8 cellular contexts compared by ENCODE assay signal in the genomic region with DNA sequence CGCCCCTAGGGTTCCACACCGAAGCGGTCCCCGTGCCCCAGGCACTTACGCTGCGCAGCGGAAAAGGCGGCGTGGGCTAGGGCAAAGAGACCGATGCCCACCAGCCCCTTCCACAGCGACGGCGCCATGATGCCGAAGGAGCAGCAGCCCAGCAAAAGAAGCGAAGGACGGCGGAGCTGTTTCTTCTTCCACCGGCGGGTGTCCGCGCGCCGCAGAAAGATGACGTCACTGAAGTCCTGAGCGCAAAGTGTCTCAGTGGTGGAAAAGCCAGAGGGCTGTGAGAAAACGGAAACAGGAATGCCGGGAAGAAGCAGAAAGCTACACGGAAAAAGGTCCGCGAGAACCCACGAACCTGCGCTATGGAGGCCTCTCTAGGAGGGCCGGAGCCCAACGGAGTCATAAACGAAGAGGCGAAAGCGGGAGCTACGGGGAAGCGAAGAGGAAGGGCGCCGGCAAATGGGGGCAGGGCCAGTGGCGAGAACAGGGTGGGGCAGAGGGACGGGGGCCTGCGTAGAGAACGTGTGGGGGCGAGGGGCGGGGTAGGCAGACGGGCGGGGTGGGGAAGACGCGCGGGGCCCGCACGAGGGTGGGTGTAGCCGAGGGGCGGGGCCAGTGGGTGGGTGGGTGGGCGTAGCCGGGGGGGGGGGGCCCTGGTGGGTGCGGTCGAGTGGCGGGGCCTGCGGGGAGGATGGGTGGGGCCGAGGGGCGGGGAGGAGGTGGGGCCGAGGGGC. TPM values are rescaled to one million over a fixed set of nuclear protein-coding genes. Genes with fewer than 3 reads are reported as not detected.
DNase-seq lines count a peak whose midpoint lies in the region; ATAC-seq and TF ChIP-seq lines count a peak whose summit lies in the region.

A gene (minus strand): TSS at position 441 of the 731 bp plus-strand sequence. CDS start 313 bp downstream, at position 128.

- H3K14ac ChIP-seq in trophoblast cell (ENCODE audit: low read length) = peak within 1 kb of the TSS; percentile 79

- peak; percentile 79 for ATAC-seq in HG02763 (IDR thresholded peaks at IDR 0.05; ENCODE audit: unreplicated experiment)

- TF ChIP-seq POLR2A in tibial nerve (IDR thresholded peaks at IDR 0.05) = peak; percentile 10 to 60

- H4K8ac ChIP-seq in trophoblast cell (ENCODE audit: low read depth, low read length) = peak within 1 kb of the TSS; percentile 99

- H3K4me2 ChIP-seq in trophoblast cell (ENCODE audit: low read length) = peak within 1 kb of the TSS; percentile 97

- no peak within 1 kb of the TSS for H2BK12ac ChIP-seq in trophoblast cell (ENCODE audit: low read length)

- H3K36me3 ChIP-seq in adipocyte (ENCODE audit: control insufficient read depth, insufficient read depth, low read length, severe bottlenecking) = no peaks in the 10 kb centered on the region
- H3K36me3 ChIP-seq in trophoblast cell (ENCODE audit: control insufficient read depth in 1 of 2, insufficient read depth in 2 of 2, low read length in 2 of 2) = peaks cover 0 to 2% of the 10 kb centered on the region in 2 experiments
- peaks cover 0 to 1% (median 0%) of the 10 kb centered on the region in 3 donors for H3K36me3 ChIP-seq in tibial nerve

- H3K9me3 ChIP-seq in adipocyte (ENCODE audit: control insufficient read depth, low read length) (peaks cover 3% of the 10 kb centered on the region), trophoblast cell (ENCODE audit: insufficient read depth, low read depth, low read length) (no peaks in the 10 kb centered on the region), tibial nerve (no peaks in the 10 kb centered on the region)

- peak within 1 kb of the TSS; percentile 75 for H2BK120ac ChIP-seq in trophoblast cell (ENCODE audit: insufficient read depth, low read length, poor library complexity)

- H3K4ac ChIP-seq in trophoblast cell (ENCODE audit: low read depth, low read length) = peak within 1 kb of the TSS; percentile 46

- intact Hi-C loops in cardiac septum (cut with DNase I) = no loop called here

- H3K23ac ChIP-seq in trophoblast cell (ENCODE audit: low read length) = no peak within 1 kb of the TSS

- H3K9ac ChIP-seq in adipocyte (ENCODE audit: low read length) (peak within 1 kb of the TSS; percentile 88), trophoblast cell (ENCODE audit: low read length) (peak within 1 kb of the TSS; percentile 88)

- no CpG with 5 or more reads among the region's 65 CpGs for WGBS in trophoblast cell (ENCODE audit: extremely low coverage, insufficient coverage, insufficient read length)
- WGBS in tibial nerve, 2 donors = 0 to 35% methylated on average over 29 to 43 of the region's 65 CpGs

- peak within 1 kb of the TSS; percentile 94 for H4K12ac ChIP-seq in trophoblast cell (ENCODE audit: low read depth, low read length)

- H3K27me3 ChIP-seq in adipocyte (replicated peaks; ENCODE audit: control insufficient read depth, insufficient read depth, low read length) (no peaks in the 10 kb centered on the region), trophoblast cell (ENCODE audit: insufficient read depth, low read length) (no peaks in the 10 kb centered on the region), tibial nerve (no peaks in the 10 kb centered on the region)

- peak within 1 kb of the TSS; percentile 83 for H3K27ac ChIP-seq in trophoblast cell (ENCODE audit: low read depth, low read length)
- peak within 1 kb of the TSS; percentile 92 to 96 (median 94) for H3K27ac ChIP-seq in tibial nerve

- H3K18ac ChIP-seq in trophoblast cell (ENCODE audit: low read length) = peak within 1 kb of the TSS; percentile 96

- H3K79me1 ChIP-seq in trophoblast cell (ENCODE audit: low read length) = peaks cover 6% of the 10 kb centered on the region

- peak within 1 kb of the TSS; percentile 10 for H4K91ac ChIP-seq in trophoblast cell (ENCODE audit: low read depth, low read length)

- DNase-seq in GM12864 (ENCODE audit: low read depth) (peak; percentile 45), NCI-H1436 (lab: John Stamatoyannopoulos, UW) (peak; percentile 90), T follicular helper cell (ENCODE audit: low read depth) (peak; percentile 73), adipocyte (ENCODE audit: low read depth) (peak; percentile 88), cardiac septum (ENCODE audit: low spot score) (peak; percentile 92), trophoblast cell (peak; percentile 77 to 83), tibial nerve (ENCODE audit: low spot score in 2 of 2) (peak; percentile 64 to 73)

- no peak within 1 kb of the TSS for H2AK5ac ChIP-seq in trophoblast cell (ENCODE audit: low read length)

- peaks cover 14% of the 10 kb centered on the region for H3K4me1 ChIP-seq in adipocyte (ENCODE audit: control insufficient read depth, insufficient read depth, low read length)
- peaks cover 0 to 2% of the 10 kb centered on the region in 2 experiments for H3K4me1 ChIP-seq in trophoblast cell (ENCODE audit: control insufficient read depth in 1 of 2, insufficient read depth in 2 of 2, low read length in 2 of 2)
- H3K4me1 ChIP-seq in tibial nerve = peaks cover 0 to 16% (median 0%) of the 10 kb centered on the region in 4 donors

- peak within 1 kb of the TSS; percentile 93 for H2BK5ac ChIP-seq in trophoblast cell (ENCODE audit: low read depth, low read length, poor library complexity)

- H3K79me2 ChIP-seq in trophoblast cell (ENCODE audit: control insufficient read depth, insufficient read depth, low read length, poor library complexity) = peaks cover 2% of the 10 kb centered on the region

- TF ChIP-seq EP300 in tibial nerve (IDR thresholded peaks at IDR 0.05) = peak in 1 of 2 donors; percentile 87

- H3K4me3 ChIP-seq in GM12864 (ENCODE audit: low read depth, low read length) (peak within 1 kb of the TSS; percentile 85), adipocyte (ENCODE audit: low read length) (peak within 1 kb of the TSS; percentile 88), trophoblast cell (ENCODE audit: low read depth, low read length) (peak within 1 kb of the TSS; percentile 84), tibial nerve (peak within 1 kb of the TSS; percentile 60 to 79 (median 66))

- peak within 1 kb of the TSS; percentile 82 for H2AFZ ChIP-seq in trophoblast cell (ENCODE audit: insufficient read depth, low read length, poor library complexity)

- TF ChIP-seq CTCF in GM12864 (IDR thresholded peaks at IDR 0.05; ENCODE audit: low read depth, low read length, missing control alignments) = no peak
- TF ChIP-seq CTCF in tibial nerve (IDR thresholded peaks at IDR 0.05) = peak in 2 of 5 experiments; percentile 28 to 46

RNA-seq across cellular contexts. Expression of the gene that starts here (rescaled TPM):
- total RNA-seq in cardiac septum (29.5 TPM), tibial nerve (10 to 100 TPM; 24.1 to 31.6 (median 28.3) TPM)
- polyA plus RNA-seq in trophoblast cell (2013) = 18.7 and 19.3 TPM in 2 replicates

Comparison
In these comparisons a context has a peak if more than half of its experiments do, and no peak if none do; other contexts are left out.
1. Peak in every context shown above with its lines: DNase-seq, ATAC-seq, H3K4me3 ChIP-seq and H3K27ac ChIP-seq.